Comparison of ENCODE assay signal across 12 cellular contexts in the genomic region with DNA sequence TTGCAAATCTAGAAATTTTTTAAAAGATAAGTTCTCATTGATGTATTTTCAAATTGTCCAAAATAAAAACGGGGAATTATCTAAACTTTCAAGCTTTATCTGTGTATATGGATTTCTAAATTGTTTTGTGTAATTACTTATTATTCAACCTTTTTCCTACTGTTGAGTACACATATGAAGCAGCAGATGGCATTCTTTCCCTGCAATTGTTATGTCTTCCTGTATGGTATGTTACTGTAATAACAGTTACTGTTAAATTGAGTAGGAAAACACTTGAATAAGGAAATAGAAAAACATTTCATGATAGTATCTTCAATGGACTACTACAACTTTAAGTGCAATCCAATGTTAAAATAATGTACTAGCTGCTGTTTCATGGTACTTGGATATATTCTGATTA.
DNase-seq lines count a peak whose midpoint lies in the region; TF ChIP-seq lines count a peak whose summit lies in the region.
"Had no signal": no experiment of that assay in that cellular context is flagged by ENCODE, and none has a peak within 500 bp of the region (broad histone marks: within the 10 kb centered on the region; RNA-seq: fewer than 3 reads in every experiment).

No MANE protein-coding gene starts in this region.

- H3K27me3 ChIP-seq in endodermal cell (ENCODE audit: control insufficient read depth, insufficient read depth, low read length, poor library complexity, severe bottlenecking) (no peaks in the 10 kb centered on the region), ovary (no peaks in the 10 kb centered on the region), H7 (ENCODE audit: control insufficient read depth, insufficient read depth, low read length) (no peaks in the 10 kb centered on the region), ascending aorta (no peaks in the 10 kb centered on the region)
- H3K27me3 ChIP-seq: BLaER1 had no signal

- TF ChIP-seq POLR2A in ovary (IDR thresholded peaks at IDR 0.05) = no peak

- H3K4me3 Mint-ChIP-seq in endodermal cell = no peak overlapping the region
- H3K4me3 Mint-ChIP-seq: activated CD4-positive, alpha-beta memory T cell treated with anti-CD3 and anti-CD28 coated beads for 36 hours had no signal

- peak; percentile 6 for DNase-seq in NCI-H510A treated with DMSO at 0.1 percent for 48 hours (lab: John Stamatoyannopoulos, UW)
- DNase-seq in NCI-H510A (lab: John Stamatoyannopoulos, UW) = no peak
- peak; percentile 36 for DNase-seq in NCI-H524 treated with DMSO at 0.1 percent for 48 hours (lab: John Stamatoyannopoulos, UW)
- DNase-seq in endodermal cell = no peak
- DNase-seq in stromal cell of bone marrow (ENCODE audit: low read depth) = peak; percentile 2
- DNase-seq in ovary = no peak
- DNase-seq in H7 = no peak
- DNase-seq in ascending aorta (ENCODE audit: low spot score in 2 of 2) = no peak
- DNase-seq: activated CD4-positive, alpha-beta memory T cell treated with anti-CD3 and anti-CD28 coated beads for 36 hours; cerebellar nuclear complex; kidney had no signal

- H3K9me3 ChIP-seq in endodermal cell (ENCODE audit: control insufficient read depth, low read length) = peaks cover 7% of the 10 kb centered on the region
- no peaks in the 10 kb centered on the region for H3K9me3 ChIP-seq in ovary
- H3K9me3 ChIP-seq in ascending aorta = no peaks in the 10 kb centered on the region

- H3K4me3 ChIP-seq in endodermal cell (ENCODE audit: low read length) (no peak overlapping the region), ovary (no peak overlapping the region), H7 (ENCODE audit: insufficient read depth, low read depth, low read length) (no peak overlapping the region), ascending aorta (no peak overlapping the region)
- H3K4me3 ChIP-seq: BLaER1 had no signal

- H3K9me3 Mint-ChIP-seq in endodermal cell = peaks cover 7% of the 10 kb centered on the region

- H3K9ac ChIP-seq in endodermal cell (ENCODE audit: extremely low read depth, low read length, poor library complexity, severe bottlenecking) = no peak overlapping the region
- H3K9ac ChIP-seq: BLaER1 had no signal

- H3K36me3 Mint-ChIP-seq in endodermal cell (ENCODE audit: low read depth) = peaks cover 16% of the 10 kb centered on the region
- H3K36me3 Mint-ChIP-seq: activated CD4-positive, alpha-beta memory T cell treated with anti-CD3 and anti-CD28 coated beads for 36 hours had no signal

- H3K36me3 ChIP-seq in endodermal cell (ENCODE audit: control insufficient read depth, insufficient read depth, low read length) = peaks cover 9% of the 10 kb centered on the region
- H3K36me3 ChIP-seq in ovary = no peaks in the 10 kb centered on the region
- H3K36me3 ChIP-seq in H7 (replicated peaks; ENCODE audit: control insufficient read depth, insufficient read depth, low read length) = no peaks in the 10 kb centered on the region; the same call in 1 of the 2 replicates
- H3K36me3 ChIP-seq in ascending aorta = no peaks in the 10 kb centered on the region
- H3K36me3 ChIP-seq: BLaER1 had no signal

- intact Hi-C loops in ovary (cut with DNase I) = no loop called here
- intact Hi-C loops in ascending aorta (cut with DNase I) = no loop called here

- no CpG with 5 or more reads among the region's 1 CpG for WGBS in endodermal cell (ENCODE audit: insufficient coverage in 1 of 2, insufficient read length in 1 of 2), 2 experiments
- WGBS in ovary, 3 donors = 2 to 16% (median 5%) methylated on average over 1 of the region's 1 CpG

- no peaks in the 10 kb centered on the region for H3K4me1 ChIP-seq in endodermal cell (ENCODE audit: control insufficient read depth, insufficient read depth, low read length)
- H3K4me1 ChIP-seq in ovary (ENCODE audit: insufficient read depth) = no peaks in the 10 kb centered on the region
- no peaks in the 10 kb centered on the region for H3K4me1 ChIP-seq in ascending aorta
- H3K4me1 ChIP-seq: BLaER1 had no signal

- no peak overlapping the region for H3K27ac ChIP-seq in endodermal cell (ENCODE audit: low read depth, low read length)
- H3K27ac ChIP-seq in ovary = no peak overlapping the region
- H3K27ac ChIP-seq in ascending aorta = no peak overlapping the region
- H3K27ac ChIP-seq: BLaER1 had no signal

- TF ChIP-seq CTCF in endodermal cell (conservative IDR thresholded peaks at IDR 0.05) (peak; percentile 30), ovary (IDR thresholded peaks at IDR 0.05) (no peak), ascending aorta (IDR thresholded peaks at IDR 0.05) (no peak)

- H3K4me1 Mint-ChIP-seq in endodermal cell = no peaks in the 10 kb centered on the region

- no peak overlapping the region for H3K27ac Mint-ChIP-seq in endodermal cell
- H3K27ac Mint-ChIP-seq: activated CD4-positive, alpha-beta memory T cell treated with anti-CD3 and anti-CD28 coated beads for 36 hours had no signal

- TF ChIP-seq EP300 in ovary (IDR thresholded peaks at IDR 0.05) = no peak

- H3K27me3 Mint-ChIP-seq in endodermal cell (ENCODE audit: insufficient read depth) = no peaks in the 10 kb centered on the region
- H3K27me3 Mint-ChIP-seq: activated CD4-positive, alpha-beta memory T cell treated with anti-CD3 and anti-CD28 coated beads for 36 hours had no signal

Comparison
In these comparisons a context has a peak if more than half of its experiments do, and no peak if none do; other contexts are left out.
1. DNase-seq: peak in NCI-H510A treated with DMSO at 0.1 percent for 48 hours (single experiment), NCI-H524 treated with DMSO at 0.1 percent for 48 hours (single experiment) and stromal cell of bone marrow (single experiment); none in NCI-H510A (single experiment), endodermal cell (single experiment), ovary (0 of 5), H7 (single experiment) and ascending aorta (0 of 2).